8 cellular contexts compared by ENCODE assay signal in genomic region chr16:29200033-29200661, GRCh38.
DNase-seq lines count a peak whose midpoint lies in the region; ATAC-seq and TF ChIP-seq lines count a peak whose summit lies in the region.
"Not testable (repeated sequence)": the region's sequence is repeated elsewhere in the genome, so short reads cannot be mapped to it uniquely, and the experiment has no call there.

No MANE protein-coding gene starts in this region.

- not testable (repeated sequence) for H3K36me3 ChIP-seq in left lung, transverse colon

- peak; percentile 9 for DNase-seq in COLO829 (ENCODE audit: low spot score)
- peak; percentile 12 for DNase-seq in LHCN-M2 (ENCODE audit: low read depth)
- peak; percentile 24 for DNase-seq in activated effector memory CD4-positive, alpha-beta T cell treated with anti-CD3 and anti-CD28 coated beads, Interleukin-2, amount 50 U/mL, for 16 hours
- DNase-seq in coronary artery (ENCODE audit: low spot score), result peak; percentile 73
- DNase-seq in foreskin fibroblast, result peak; percentile 75 to 88
- peak in 1 of 2 donors; percentile 34 for DNase-seq in left lung
- not testable (repeated sequence) for DNase-seq in sciatic nerve (ENCODE audit: low spot score)
- peak; percentile 5 for DNase-seq in transverse colon

- H3K4me1 ChIP-seq in left lung, result not testable (repeated sequence)
- peaks cover 5 to 22% (median 10%) of the 10 kb centered on the region in 4 donors for H3K4me1 ChIP-seq in transverse colon

- intact Hi-C loops in left lung (cut with DNase I); sciatic nerve (cut with DNase I); transverse colon (cut with DNase I; ENCODE audit: low total_unique reads): not testable (repeated sequence)

- not testable (repeated sequence) for TF ChIP-seq POLR2A in transverse colon (IDR thresholded peaks at IDR 0.05)

- in situ Hi-C loops in transverse colon (cut with MboI; ENCODE audit: low pct_ligation_motif_present in 1 of 4, low pct_unique_long_range_greater_than_20kb in 1 of 4, low sequenced_read_pairs in 3 of 4), result not testable (repeated sequence)

- not testable (repeated sequence) for TF ChIP-seq CTCF in coronary artery (IDR thresholded peaks at IDR 0.05); foreskin fibroblast (IDR thresholded peaks at IDR 0.05; ENCODE audit: low read depth, low read length); left lung (IDR thresholded peaks at IDR 0.05); transverse colon (IDR thresholded peaks at IDR 0.05)

- not testable (repeated sequence) for H3K9me3 ChIP-seq in left lung, transverse colon

- H3K27ac ChIP-seq in coronary artery (peak overlapping the region; percentile 65 to 83), left lung (peak overlapping the region; percentile 33 to 69), transverse colon (peak overlapping the region; percentile 45 to 86 (median 82))

- peak; percentile 49 for ATAC-seq in left lung
- ATAC-seq in sciatic nerve, result peak; percentile 21

- 66 to 100% methylated on average over 2 to 13 of the region's 13 CpGs for WGBS in transverse colon (ENCODE audit: low coverage in 1 of 2), 2 donors

- TF ChIP-seq EP300 in transverse colon (IDR thresholded peaks at IDR 0.05; ENCODE audit: low read depth), result not testable (repeated sequence)

- H3K4me3 ChIP-seq in coronary artery, result peak overlapping the region; percentile 42
- H3K4me3 ChIP-seq in foreskin fibroblast (ENCODE audit: low read depth in 1 of 2, low read length in 2 of 2); left lung; transverse colon: not testable (repeated sequence)

- H3K27me3 ChIP-seq in left lung, transverse colon: not testable (repeated sequence)
